ENCODE assay signal across 8 cellular contexts in genomic region chr11:208917-209260, GRCh38. TPM values are rescaled to one million over a fixed set of nuclear protein-coding genes. Genes with fewer than 3 reads are reported as not detected.
A peak's percentile ranks its signal among the peaks of the same experiment; 100 is the strongest.
DNase-seq lines count a peak whose midpoint lies in the region; ATAC-seq and TF ChIP-seq lines count a peak whose summit lies in the region.

No MANE protein-coding gene starts in this region.

- H3K27me3 Mint-ChIP-seq in memory B cell, result no peaks in the 10 kb centered on the region

- no peaks in the 10 kb centered on the region for H3K9me3 Mint-ChIP-seq in memory B cell

- ATAC-seq in memory B cell (ENCODE audit: low read depth), result peak; percentile 2
- no peak for ATAC-seq in aorta (ENCODE audit: low FRiP score)

- no peaks in the 10 kb centered on the region for H3K27me3 ChIP-seq in HL-60 (ENCODE audit: insufficient read depth, poor library complexity, severe bottlenecking)
- no peaks in the 10 kb centered on the region for H3K27me3 ChIP-seq in breast epithelium
- H3K27me3 ChIP-seq in aorta (ENCODE audit: control insufficient read depth in 1 of 2, insufficient read depth in 2 of 2, low read length in 1 of 2), result no peaks in the 10 kb centered on the region

- peaks cover 16% of the 10 kb centered on the region for H3K4me1 Mint-ChIP-seq in memory B cell

- H3K27ac ChIP-seq in 22Rv1 (peak overlapping the region; percentile 99), HL-60 (replicated peaks) (peak overlapping the region; percentile 99), breast epithelium (peak overlapping the region; percentile 99 to 100), aorta (ENCODE audit: low read depth in 1 of 2, low read length in 2 of 2) (no peak overlapping the region)

- H3K27ac Mint-ChIP-seq in memory B cell, result peak overlapping the region; percentile 90

- peaks cover 15 to 24% of the 10 kb centered on the region in 2 donors for H3K4me1 ChIP-seq in breast epithelium
- H3K4me1 ChIP-seq in aorta (ENCODE audit: control insufficient read depth in 1 of 2, insufficient read depth in 2 of 2, low read length in 2 of 2), result no peaks in the 10 kb centered on the region

- no peak for TF ChIP-seq POLR2A in breast epithelium (IDR thresholded peaks at IDR 0.05)

- 1 to 2% methylated on average over 20 to 26 of the region's 26 CpGs for WGBS in aorta, 2 donors

- H3K9me3 ChIP-seq in breast epithelium (no peaks in the 10 kb centered on the region), aorta (ENCODE audit: control insufficient read depth, low read length) (no peaks in the 10 kb centered on the region)

- DNase-seq in HL-60 (ENCODE audit: low read depth in 1 of 2, low spot score in 1 of 2) (no peak), breast epithelium (ENCODE audit: low spot score in 2 of 2) (no peak), memory B cell (ENCODE audit: low spot score in 2 of 2) (no peak), aorta (no peak), posterior vena cava (ENCODE audit: low spot score) (no peak), GM03348 (ENCODE audit: low spot score) (no peak), GM19238 (ENCODE audit: insufficient read length, low spot score) (no peak)

- H3K4me3 Mint-ChIP-seq in memory B cell, result peak overlapping the region; percentile 90

- intact Hi-C loops in breast epithelium (cut with DNase I; ENCODE audit: low total_unique reads), result no loop called here
- intact Hi-C loops in aorta (cut with DNase I), result loop anchor here in 1 of 2 donors (1.0 to 5.0 kb wide), 4 partner anchors 27 to 298 kb away; partner anchors contain the start of genes PSMD13, RNH1 and SIRT3
- intact Hi-C loops in posterior vena cava (cut with DNase I), result loop anchor here in 1 of 2 donors (10.0 kb wide), 1 partner anchor 156 kb away; the partner anchor contains the start of gene B4GALNT4

- TF ChIP-seq CTCF in 22Rv1 (IDR thresholded peaks at IDR 0.05), result no peak
- TF ChIP-seq CTCF in HL-60 (IDR thresholded peaks at IDR 0.05; ENCODE audit: insufficient read depth, low read length), result no peak
- TF ChIP-seq CTCF in breast epithelium (IDR thresholded peaks at IDR 0.05), result no peak

- peaks cover 9% of the 10 kb centered on the region for H3K36me3 Mint-ChIP-seq in memory B cell

- H3K4me3 ChIP-seq in HL-60 (replicated peaks; ENCODE audit: insufficient read depth, low read length) (peak overlapping the region; percentile 86), breast epithelium (peak overlapping the region; percentile 86 to 100 (median 93)), aorta (ENCODE audit: low read length in 2 of 2) (peak overlapping the region; percentile 53 to 69)

- peaks cover 6% of the 10 kb centered on the region for H3K36me3 ChIP-seq in breast epithelium
- H3K36me3 ChIP-seq in aorta (ENCODE audit: control insufficient read depth in 1 of 2, insufficient read depth in 2 of 2, low read length in 1 of 2), result peaks cover 0 to 2% of the 10 kb centered on the region in 2 donors

RNA-seq across cellular contexts. Expression of gene RIC8A, which starts 1.4 kb away (rescaled TPM):
- 10 to 100 TPM; 76.5 to 90.8 (median 77.0) TPM for total RNA-seq in breast epithelium
- 10 to 100 TPM; 70.1 to 77.3 TPM for total RNA-seq in aorta
- 10 to 100 TPM; 30.6 to 65.6 TPM for polyA plus RNA-seq in aorta
- 10 to 100 TPM; 73.8 to 87.5 TPM for total RNA-seq in posterior vena cava

RNA-seq across cellular contexts. Expression of gene BET1L, which starts 1.7 kb away (rescaled TPM):
- 10 to 100 TPM; 25.6 to 30.4 (median 28.5) TPM for total RNA-seq in breast epithelium
- 10 to 100 TPM; 50.3 to 55.4 TPM for total RNA-seq in aorta
- 10 to 100 TPM; 24.0 to 40.1 TPM for polyA plus RNA-seq in aorta
- total RNA-seq in posterior vena cava, result 10 to 100 TPM; 37.5 to 39.1 TPM

RNA-seq across cellular contexts. Expression of gene SCGB1C1, which starts 16.0 kb away (rescaled TPM):
- total RNA-seq in breast epithelium (not detected), aorta (not detected), posterior vena cava (not detected)
- not detected for polyA plus RNA-seq in aorta

RNA-seq across cellular contexts. Expression of gene SIRT3, which starts 27.3 kb away (rescaled TPM):
- 10 to 100 TPM; 17.3 to 21.4 (median 19.3) TPM for total RNA-seq in breast epithelium
- total RNA-seq in aorta, result 10 to 100 TPM in 1 of 2 donors, 1 to 10 TPM in 1; 8.6 to 17.6 TPM
- 10 to 100 TPM; 14.8 to 24.8 TPM for polyA plus RNA-seq in aorta
- total RNA-seq in posterior vena cava, result 10 to 100 TPM in 1 of 2 donors, 1 to 10 TPM in 1; 9.1 to 13.3 TPM

RNA-seq across cellular contexts. Expression of gene PSMD13, which starts 27.9 kb away (rescaled TPM):
- total RNA-seq in breast epithelium, result 100 to 1,000 TPM in 2 of 3 donors, 10 to 100 TPM in 1; 96.0 to 114 (median 106) TPM
- 10 to 100 TPM; 75.4 to 80.9 TPM for total RNA-seq in aorta
- polyA plus RNA-seq in aorta, result 100 to 1,000 TPM in 1 of 2 donors, 10 to 100 TPM in 1; 70.9 to 123 TPM
- total RNA-seq in posterior vena cava, result 10 to 100 TPM; 83.2 to 89.6 TPM

Comparison
In these comparisons a context has a peak if more than half of its experiments do, and no peak if none do; other contexts are left out.
1. H3K27ac ChIP-seq: peak in 22Rv1 (single experiment), HL-60 (single experiment) and breast epithelium (2 of 2); none in aorta (0 of 2).
2. Peak in every context shown above with its lines, with median percentiles within 50 percentile points of each other: H3K4me3 ChIP-seq.